In genomic region chr9:128540630-128541355, GRCh38 we compare ENCODE assay signal across 25 cellular contexts. TPM values are rescaled to one million over a fixed set of nuclear protein-coding genes. Genes with fewer than 3 reads are reported as not detected.
DNase-seq lines count a peak whose midpoint lies in the region; ATAC-seq and TF ChIP-seq lines count a peak whose summit lies in the region.
"Had no signal": no experiment of that assay in that cellular context is flagged by ENCODE, and none has a peak within 500 bp of the region (broad histone marks: within the 10 kb centered on the region; RNA-seq: fewer than 3 reads in every experiment).

No MANE protein-coding gene starts in this region.

- intact Hi-C loops in gastrocnemius medialis (cut with DNase I; ENCODE audit: low total_unique reads): no loop called here

- H3K4me3 ChIP-seq in fibroblast of villous mesenchyme (ENCODE audit: low read depth, low read length) (no peak overlapping the region), gastrocnemius medialis (no peak overlapping the region), WERI-Rb-1 (ENCODE audit: low read depth, low read length) (no peak overlapping the region)
- H3K4me3 ChIP-seq: BLaER1, heart right ventricle, lung, uterus had no signal

- TF ChIP-seq CTCF in fibroblast of villous mesenchyme (IDR thresholded peaks at IDR 0.05; ENCODE audit: insufficient read depth, low read depth, low read length) (no peak), gastrocnemius medialis (IDR thresholded peaks at IDR 0.05 in 4 of 5, conservative IDR thresholded peaks at IDR 0.05 in 1 of 5) (no peak), WERI-Rb-1 (IDR thresholded peaks at IDR 0.05; ENCODE audit: low read depth, low read length) (no peak)

- H3K27me3 ChIP-seq in gastrocnemius medialis (no peaks in the 10 kb centered on the region), WERI-Rb-1 (ENCODE audit: insufficient read depth, low read depth, severe bottlenecking) (no peaks in the 10 kb centered on the region)
- H3K27me3 ChIP-seq: BLaER1, heart right ventricle, uterus had no signal

- H3K9me3 ChIP-seq in gastrocnemius medialis (no peaks in the 10 kb centered on the region), WERI-Rb-1 (ENCODE audit: severe bottlenecking) (no peaks in the 10 kb centered on the region)
- H3K9me3 ChIP-seq: BLaER1, heart right ventricle, uterus had no signal

- TF ChIP-seq POLR2A in gastrocnemius medialis (IDR thresholded peaks at IDR 0.05): no peak

- no peak overlapping the region for H3K27ac ChIP-seq in gastrocnemius medialis
- H3K27ac ChIP-seq in WERI-Rb-1: no peak overlapping the region
- H3K27ac ChIP-seq: BLaER1, uterus had no signal

- DNase-seq in SIG-M5 treated with dmso at 0.1 percent for 504 hours (lab: John Stamatoyannopoulos, UW; ENCODE audit: unreplicated experiment): peak; percentile 25
- no peak for DNase-seq in SIG-M5 (lab: John Stamatoyannopoulos, UW)
- peak; percentile 80 for DNase-seq in SKM-1 (lab: John Stamatoyannopoulos, UW; ENCODE audit: unreplicated experiment)
- DNase-seq in fibroblast of villous mesenchyme (ENCODE audit: low read depth): peak; percentile 11
- no peak for DNase-seq in gastrocnemius medialis
- DNase-seq in WERI-Rb-1: no peak
- no peak for DNase-seq in inferior parietal cortex (ENCODE audit: extremely low spot score)
- DNase-seq: activated CD4-positive, alpha-beta T cell treated with anti-CD3 and anti-CD28 coated beads, Interleukin-2, amount 10 ng/mL, durations not matched to agents 24 days and 14 days; activated CD8-positive, alpha-beta memory T cell treated with anti-CD3 and anti-CD28 coated beads, Interleukin-2, amount 50 U/mL, for 48 hours; activated naive CD4-positive, alpha-beta T cell treated with Interleukin-2 at 50 U/mL for 16 hours; aorta; effector memory CD4-positive, alpha-beta T cell; H7; heart right ventricle; NCI-H1436 treated with DMSO at 0.1 percent for 48 hours; NCI-H2171; NCI-H524 treated with DMSO at 0.1 percent for 48 hours; nucleus accumbens; substantia nigra; T-helper 1 cell; uterus had no signal

- ATAC-seq in gastrocnemius medialis: peak; percentile 12 to 62
- no peak for ATAC-seq in GM19328 (IDR thresholded peaks at IDR 0.05; ENCODE audit: unreplicated experiment)
- ATAC-seq: esophagus mucosa had no signal

- in situ Hi-C loops in gastrocnemius medialis (cut with MboI; ENCODE audit: low sequenced_read_pairs in 4 of 4): no loop called here

- H3K4me1 ChIP-seq in gastrocnemius medialis: no peaks in the 10 kb centered on the region
- H3K4me1 ChIP-seq: BLaER1, uterus had no signal

- H3K36me3 ChIP-seq in gastrocnemius medialis: peaks cover 0 to 68% of the 10 kb centered on the region in 2 donors
- peaks cover 57% of the 10 kb centered on the region for H3K36me3 ChIP-seq in WERI-Rb-1
- H3K36me3 ChIP-seq: uterus had no signal

RNA-seq across cellular contexts. Expression of gene SPTAN1, which starts 11.6 kb away (rescaled TPM):
- total RNA-seq in fibroblast of villous mesenchyme (477 and 501 TPM in 2 replicates), gastrocnemius medialis (10 to 100 TPM; 30.2 to 41.5 (median 33.0) TPM)

RNA-seq across cellular contexts. Expression of gene GLE1, which starts 36.3 kb away (rescaled TPM):
- total RNA-seq in fibroblast of villous mesenchyme: 21.3 and 35.0 TPM in 2 replicates
- 10 to 100 TPM; 31.4 to 56.7 (median 32.7) TPM for total RNA-seq in gastrocnemius medialis

Comparison
In these comparisons a context has a peak if more than half of its experiments do, and no peak if none do; other contexts are left out.
1. DNase-seq: peak in SIG-M5 treated with dmso at 0.1 percent for 504 hours (single experiment), SKM-1 (single experiment) and fibroblast of villous mesenchyme (single experiment); none in SIG-M5 (single experiment), gastrocnemius medialis (0 of 2), WERI-Rb-1 (single experiment) and inferior parietal cortex (single experiment).
2. RNA of gene SPTAN1, which starts 11.6 kb away (total RNA-seq): 477 to 501 TPM in fibroblast of villous mesenchyme; 30.2 to 41.5 TPM in gastrocnemius medialis; every median in the first group is over 10 times any median in the second.